In genomic region chr21:30436986-30437385, GRCh38 we compare ENCODE assay signal across 21 cellular contexts.
DNase-seq lines count a peak whose midpoint lies in the region; ATAC-seq and FAIRE-seq lines count a peak whose summit lies in the region.
"Had no signal": no experiment of that assay in that cellular context is flagged by ENCODE, and none has a peak within 500 bp of the region (broad histone marks: within the 10 kb centered on the region; RNA-seq: fewer than 3 reads in every experiment).

No MANE protein-coding gene starts in this region.

- ATAC-seq in GM21723 (IDR thresholded peaks at IDR 0.05; ENCODE audit: unreplicated experiment): no peak
- ATAC-seq in GM19455 (IDR thresholded peaks at IDR 0.05; ENCODE audit: unreplicated experiment): no peak
- ATAC-seq: CD8-positive, alpha-beta T cell; SK-N-SH treated with all-trans-retinoic acid at 6 μM for 48 hours; T-helper 17 cell had no signal

- peak; percentile 9 for FAIRE-seq in islet of Langerhans (lab: Jason Lieb, UNC)
- FAIRE-seq: GM19239, HTR-8/SVneo had no signal

- DNase-seq in DMS53 (lab: John Stamatoyannopoulos, UW): peak; percentile 36
- no peak for DNase-seq in DMS53 treated with DMSO at 0.1 percent for 48 hours (lab: John Stamatoyannopoulos, UW; ENCODE audit: unreplicated experiment)
- DNase-seq in NCI-H446 treated with DMSO at 0.1 percent for 48 hours (lab: John Stamatoyannopoulos, UW): peak; percentile 92
- DNase-seq in NOMO-1 (lab: John Stamatoyannopoulos, UW; ENCODE audit: unreplicated experiment in 2 of 2): peak; percentile 4 to 25
- no peak for DNase-seq in NCI-H2171 treated with DMSO at 0.1 percent for 48 hours (lab: John Stamatoyannopoulos, UW)
- DNase-seq: CD8-positive, alpha-beta T cell; GM23248; H9; KBM-7; MG63; NCI-H1105 treated with DMSO at 0.1 percent for 48 hours; NCI-H187; NCI-H2081 treated with DMSO at 0.1 percent for 48 hours; OCI-M1; T-helper 17 cell had no signal

Comparison
In these comparisons a context has a peak if more than half of its experiments do, and no peak if none do; other contexts are left out.
1. DNase-seq: peak in DMS53 (single experiment), NCI-H446 treated with DMSO at 0.1 percent for 48 hours (single experiment) and NOMO-1 (2 of 2); none in DMS53 treated with DMSO at 0.1 percent for 48 hours (single experiment) and NCI-H2171 treated with DMSO at 0.1 percent for 48 hours (single experiment).